20 cellular contexts compared by ENCODE assay signal in the genomic region with DNA sequence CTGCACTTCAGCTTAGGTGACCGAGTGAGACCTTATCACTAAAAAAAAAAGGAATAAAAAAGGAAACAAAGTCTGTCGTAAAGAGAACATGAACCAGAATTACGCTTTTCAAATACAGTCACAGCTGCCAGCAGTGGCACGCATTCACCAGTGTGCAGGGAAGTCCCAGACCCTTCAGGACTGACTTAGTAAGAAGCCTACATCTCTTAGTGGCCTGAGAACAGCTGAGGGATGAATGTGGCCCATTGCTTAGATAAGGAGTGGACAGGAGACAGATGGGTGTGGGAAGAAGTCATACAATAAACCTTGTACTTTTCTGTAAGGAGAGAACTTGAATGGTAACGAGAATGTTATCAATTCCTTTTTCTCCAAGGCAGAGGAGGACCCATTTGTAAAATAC.
A peak's percentile ranks its signal among the peaks of the same experiment; 100 is the strongest.
DNase-seq lines count a peak whose midpoint lies in the region; ATAC-seq and TF ChIP-seq lines count a peak whose summit lies in the region.
"Had no signal": no experiment of that assay in that cellular context is flagged by ENCODE, and none has a peak within 500 bp of the region (broad histone marks: within the 10 kb centered on the region; RNA-seq: fewer than 3 reads in every experiment).

No MANE protein-coding gene starts in this region.

- H3K79me2 ChIP-seq in smooth muscle cell (ENCODE audit: low read depth) = no peaks in the 10 kb centered on the region

- H3K36me3 ChIP-seq in esophagus squamous epithelium (no peaks in the 10 kb centered on the region), smooth muscle cell (ENCODE audit: low read depth) (no peaks in the 10 kb centered on the region)

- H3F3A ChIP-seq in smooth muscle cell (ENCODE audit: low read depth) = peaks cover 6% of the 10 kb centered on the region

- TF ChIP-seq CTCF in esophagus squamous epithelium (IDR thresholded peaks at IDR 0.05) (no peak), smooth muscle cell (IDR thresholded peaks at IDR 0.05; ENCODE audit: borderline replicate concordance, insufficient read depth, poor library complexity, severe bottlenecking) (no peak), natural killer cell (IDR thresholded peaks at IDR 0.05) (no peak)

- H3K9me3 ChIP-seq in esophagus squamous epithelium (no peaks in the 10 kb centered on the region), right cardiac atrium (ENCODE audit: control insufficient read depth, low read length) (no peaks in the 10 kb centered on the region), smooth muscle cell (replicated peaks; ENCODE audit: low read depth) (no peaks in the 10 kb centered on the region)

- H3K36me3 Mint-ChIP-seq in natural killer cell = no peaks in the 10 kb centered on the region
- H3K36me3 Mint-ChIP-seq: CD8-positive, alpha-beta T cell; IgD-negative memory B cell had no signal

- H3K4me3 ChIP-seq in esophagus squamous epithelium (no peak overlapping the region), right cardiac atrium (ENCODE audit: low read length) (no peak overlapping the region), smooth muscle cell (no peak overlapping the region)
- H3K4me3 ChIP-seq: PC-9 had no signal

- H3K4me1 Mint-ChIP-seq in natural killer cell = no peaks in the 10 kb centered on the region
- H3K4me1 Mint-ChIP-seq: IgD-negative memory B cell had no signal

- TF ChIP-seq POLR2A in esophagus squamous epithelium (IDR thresholded peaks at IDR 0.05) = no peak

- peaks cover 4 to 18% (median 8%) of the 10 kb centered on the region in 3 donors for H3K4me1 ChIP-seq in esophagus squamous epithelium
- H3K4me1 ChIP-seq in right cardiac atrium (ENCODE audit: control insufficient read depth, insufficient read depth, low read length) = peaks cover 17% of the 10 kb centered on the region
- no peaks in the 10 kb centered on the region for H3K4me1 ChIP-seq in smooth muscle cell (ENCODE audit: low read depth)

- no peaks in the 10 kb centered on the region for H4K20me1 ChIP-seq in smooth muscle cell (ENCODE audit: low read depth)

- no peak overlapping the region for H3K9ac ChIP-seq in smooth muscle cell (ENCODE audit: low read depth)

- DNase-seq in amniotic epithelial cell (ENCODE audit: low read depth) = peak; percentile 38
- DNase-seq in esophagus squamous epithelium (lab: John Stamatoyannopoulos, UW) = no peak
- peak in 2 of 3 donors; percentile 53 to 86 for DNase-seq in right cardiac atrium
- DNase-seq in smooth muscle cell (lab: John Stamatoyannopoulos, UW; ENCODE audit: unreplicated experiment) = no peak
- no peak for DNase-seq in natural killer cell
- no peak for DNase-seq in COLO829 (ENCODE audit: low spot score)
- DNase-seq: AML-193; C1 segment of cervical spinal cord; CD8-positive, alpha-beta T cell; NCI-H1105; NCI-H146; NCI-H2029; NCI-H2227 treated with DMSO at 0.1 percent for 48 hours; NCI-H510A; PC-9; RPMI8226 had no signal

- intact Hi-C loops in esophagus squamous epithelium (cut with DNase I) (no loop called here), right cardiac atrium (cut with DNase I) (no loop called here), natural killer cell (cut with micrococcal nuclease) (no loop called here)

- peak overlapping the region; percentile 25 for H3K4me2 ChIP-seq in smooth muscle cell
- H3K4me2 ChIP-seq: PC-9 had no signal

- no peaks in the 10 kb centered on the region for H3K27me3 ChIP-seq in esophagus squamous epithelium
- no peaks in the 10 kb centered on the region for H3K27me3 ChIP-seq in right cardiac atrium (ENCODE audit: control insufficient read depth, insufficient read depth)
- H3K27me3 ChIP-seq in smooth muscle cell (ENCODE audit: low read depth) = no peaks in the 10 kb centered on the region

- H3K27me3 Mint-ChIP-seq in natural killer cell (ENCODE audit: low read depth in 2 of 2) = peaks cover 18 to 26% of the 10 kb centered on the region in 2 donors

- H3K27ac ChIP-seq in esophagus squamous epithelium (peak overlapping the region in 3 of 4 donors; percentile 52 to 77 (median 63)), right cardiac atrium (ENCODE audit: low read length) (peak overlapping the region; percentile 58), smooth muscle cell (ENCODE audit: low read depth) (no peak overlapping the region)
- H3K27ac ChIP-seq: PC-9 had no signal

- 71 to 76% methylated on average over 5 of the region's 5 CpGs for WGBS in esophagus squamous epithelium, 2 donors
- WGBS in right cardiac atrium = 68% methylated on average over 5 of the region's 5 CpGs
- 77% methylated on average over 5 of the region's 5 CpGs for whole genome bisulfite sequencing in smooth muscle cell (ENCODE audit: low lambda C conversion rate)

- no peak overlapping the region for H3K27ac Mint-ChIP-seq in natural killer cell
- H3K27ac Mint-ChIP-seq: CD8-positive, alpha-beta T cell; IgD-negative memory B cell had no signal

- peak overlapping the region; percentile 28 for H2AFZ ChIP-seq in smooth muscle cell (ENCODE audit: low read depth)
- H2AFZ ChIP-seq: PC-9 had no signal

- ATAC-seq in right cardiac atrium = peak; percentile 53 to 60
- ATAC-seq in natural killer cell = no peak
- no peak for ATAC-seq in GM19397 (IDR thresholded peaks at IDR 0.05; ENCODE audit: unreplicated experiment)
- no peak for ATAC-seq in HG02610 (IDR thresholded peaks at IDR 0.05; ENCODE audit: unreplicated experiment)
- ATAC-seq: CD8-positive, alpha-beta T cell; HCT116 had no signal

- no peak overlapping the region for H3K4me3 Mint-ChIP-seq in natural killer cell
- H3K4me3 Mint-ChIP-seq: CD8-positive, alpha-beta T cell; IgD-negative memory B cell had no signal

- no peaks in the 10 kb centered on the region for H3K9me3 Mint-ChIP-seq in natural killer cell

Comparison
In these comparisons a context has a peak if more than half of its experiments do, and no peak if none do; other contexts are left out.
1. DNase-seq: peak in amniotic epithelial cell (single experiment) and right cardiac atrium (2 of 3); none in esophagus squamous epithelium (single experiment), smooth muscle cell (single experiment), natural killer cell (single experiment) and COLO829 (single experiment).
2. ATAC-seq: peak in right cardiac atrium (2 of 2); none in natural killer cell (0 of 3), GM19397 (single experiment) and HG02610 (single experiment).